8 cellular contexts compared by ENCODE assay signal in genomic region chr14:24398943-24399801, GRCh38. TPM values are rescaled to one million over a fixed set of nuclear protein-coding genes. Genes with fewer than 3 reads are reported as not detected.
DNase-seq lines count a peak whose midpoint lies in the region; ATAC-seq and TF ChIP-seq lines count a peak whose summit lies in the region.

TSS of gene NYNRIN (plus strand) at chr14:24399003. CDS start at chr14:24399247, 244 bp downstream.

- peak within 1 kb of the TSS; percentile 66 for H3K4me3 ChIP-seq in AG04450 (ENCODE audit: low read depth, low read length)
- H3K4me3 ChIP-seq in endodermal cell (ENCODE audit: low read length): peak within 1 kb of the TSS; percentile 76

- DNase-seq in AG04450 (ENCODE audit: low read depth, low spot score): no peak
- DNase-seq in HT-29 (ENCODE audit: low spot score): peak; percentile 40
- DNase-seq in activated CD8-positive, alpha-beta T cell treated with anti-CD3 and anti-CD28 coated beads for 36 hours: peak; percentile 38
- DNase-seq in endodermal cell: peak; percentile 85
- peak; percentile 86 for DNase-seq in mesenteric fat pad (ENCODE audit: low spot score)
- peak in 13 of 49 donors; percentile 6 to 84 (median 21) for DNase-seq in substantia nigra (lab: John Stamatoyannopoulos, UW)

- H3K36me3 Mint-ChIP-seq in activated CD8-positive, alpha-beta T cell treated with anti-CD3 and anti-CD28 coated beads for 36 hours (ENCODE audit: low read depth): no peaks in the 10 kb centered on the region
- H3K36me3 Mint-ChIP-seq in endodermal cell (ENCODE audit: low read depth): no peaks in the 10 kb centered on the region

- no peak within 1 kb of the TSS for H3K27ac Mint-ChIP-seq in activated CD8-positive, alpha-beta T cell treated with anti-CD3 and anti-CD28 coated beads for 36 hours
- H3K27ac Mint-ChIP-seq in endodermal cell: no peak within 1 kb of the TSS

- H3K27me3 ChIP-seq in AG04450 (ENCODE audit: control insufficient read depth, insufficient read depth, low read length) (no peaks in the 10 kb centered on the region), endodermal cell (ENCODE audit: control insufficient read depth, insufficient read depth, low read length, poor library complexity, severe bottlenecking) (no peaks in the 10 kb centered on the region)

- 5 to 24% methylated on average over 4 to 53 of the region's 54 CpGs for WGBS in endodermal cell (ENCODE audit: insufficient coverage in 1 of 2, insufficient read length in 1 of 2), 2 experiments

- H3K27me3 Mint-ChIP-seq in activated CD8-positive, alpha-beta T cell treated with anti-CD3 and anti-CD28 coated beads for 36 hours: peaks cover 10% of the 10 kb centered on the region
- H3K27me3 Mint-ChIP-seq in endodermal cell (ENCODE audit: insufficient read depth): peaks cover 7% of the 10 kb centered on the region

- intact Hi-C loops in activated CD8-positive, alpha-beta T cell treated with anti-CD3 and anti-CD28 coated beads for 36 hours (cut with micrococcal nuclease): no loop called here

- no peak for TF ChIP-seq CTCF in AG04450 (IDR thresholded peaks at IDR 0.05; ENCODE audit: low read depth, low read length)
- no peak for TF ChIP-seq CTCF in activated CD8-positive, alpha-beta T cell treated with anti-CD3 and anti-CD28 coated beads for 36 hours (IDR thresholded peaks at IDR 0.05)
- TF ChIP-seq CTCF in endodermal cell (conservative IDR thresholded peaks at IDR 0.05): no peak

- peak within 1 kb of the TSS; percentile 25 for H3K4me3 Mint-ChIP-seq in activated CD8-positive, alpha-beta T cell treated with anti-CD3 and anti-CD28 coated beads for 36 hours
- peak within 1 kb of the TSS; percentile 72 for H3K4me3 Mint-ChIP-seq in endodermal cell

- H3K9ac ChIP-seq in endodermal cell (ENCODE audit: extremely low read depth, low read length, poor library complexity, severe bottlenecking): peak within 1 kb of the TSS; percentile 28

- H3K4me1 ChIP-seq in endodermal cell (ENCODE audit: control insufficient read depth, insufficient read depth, low read length): peaks cover 3% of the 10 kb centered on the region

- CTCF ChIA-PET in AG04450 (lab: Charles Lee): interaction anchor here (0.7 to 4.4 kb wide), 7 partner anchors 12 to 285 kb away, joined by 3 to 19 read pairs (median 8); no protein-coding TSS in a partner anchor
- CTCF ChIA-PET in activated CD8-positive, alpha-beta T cell treated with anti-CD3 and anti-CD28 coated beads for 36 hours (lab: Charles Lee): interaction anchor here (0.9 to 3.9 kb wide), 4 partner anchors 11 to 157 kb away, joined by 3 to 15 read pairs (median 6); partner anchors contain the start of gene TINF2

- H3K36me3 ChIP-seq in endodermal cell (ENCODE audit: control insufficient read depth, insufficient read depth, low read length): no peaks in the 10 kb centered on the region

- ATAC-seq in activated CD8-positive, alpha-beta T cell treated with anti-CD3 and anti-CD28 coated beads for 36 hours: peak; percentile 88
- no peak for ATAC-seq in HG03571 (IDR thresholded peaks at IDR 0.05; ENCODE audit: unreplicated experiment)
- ATAC-seq in GM21717 (IDR thresholded peaks at IDR 0.05; ENCODE audit: unreplicated experiment): no peak

- H3K27ac ChIP-seq in AG04450 (ENCODE audit: low read depth, low read length): no peak within 1 kb of the TSS
- H3K27ac ChIP-seq in endodermal cell (ENCODE audit: low read depth, low read length): no peak within 1 kb of the TSS
- H3K27ac ChIP-seq in substantia nigra (ENCODE audit: low read depth, low read length, poor library complexity, severe bottlenecking): peak within 1 kb of the TSS; percentile 38

- H3K9me3 Mint-ChIP-seq in activated CD8-positive, alpha-beta T cell treated with anti-CD3 and anti-CD28 coated beads for 36 hours: no peaks in the 10 kb centered on the region
- no peaks in the 10 kb centered on the region for H3K9me3 Mint-ChIP-seq in endodermal cell

- peaks cover 3% of the 10 kb centered on the region for H3K4me1 Mint-ChIP-seq in activated CD8-positive, alpha-beta T cell treated with anti-CD3 and anti-CD28 coated beads for 36 hours (ENCODE audit: low read depth)
- peaks cover 41% of the 10 kb centered on the region for H3K4me1 Mint-ChIP-seq in endodermal cell

- POLR2A ChIA-PET in AG04450 (lab: Yijun Ruan, JAX): interaction anchor here (1.0 to 1.5 kb wide), 3 partner anchors 31 to 37 kb away, joined by 3 to 6 read pairs (median 4); partner anchors contain the start of genes CBLN3 and KHNYN
- POLR2A ChIA-PET in activated CD8-positive, alpha-beta T cell treated with anti-CD3 and anti-CD28 coated beads for 36 hours (lab: Charles Lee): no interaction called here

- no peaks in the 10 kb centered on the region for H3K9me3 ChIP-seq in AG04450 (ENCODE audit: control insufficient read depth, insufficient read depth, low read length)
- no peaks in the 10 kb centered on the region for H3K9me3 ChIP-seq in endodermal cell (ENCODE audit: control insufficient read depth, low read length)

RNA-seq across cellular contexts. Expression of gene NYNRIN, which starts in this region (rescaled TPM):
- 10.4 and 10.5 TPM in 2 replicates for polyA plus RNA-seq in AG04450 (2011; rRNA removed)
- 18.3 and 20.1 TPM in 2 replicates for polyA minus RNA-seq in AG04450 (2011; rRNA and poly(A)+ RNA removed)
- 21.3 and 25.1 TPM in 2 replicates for total RNA-seq in HT-29 (2014; rRNA removed; shearing (Covaris generic))
- under 1 TPM; 0.05 to 0.27 TPM for total RNA-seq in activated CD8-positive, alpha-beta T cell treated with anti-CD3 and anti-CD28 coated beads for 36 hours
- total RNA-seq in endodermal cell: 10 to 100 TPM; 19.5 to 19.7 TPM
- polyA plus RNA-seq in endodermal cell (2013, experiment 1 of 2): 26.5 TPM
- 26.2 TPM for polyA plus RNA-seq in endodermal cell (2013, experiment 2 of 2)
- 11.7 TPM for total RNA-seq in mesenteric fat pad

Comparison
In these comparisons a context has a peak if more than half of its experiments do, and no peak if none do; other contexts are left out.
1. Peak in DNase-seq and ATAC-seq in activated CD8-positive, alpha-beta T cell treated with anti-CD3 and anti-CD28 coated beads for 36 hours; RNA of the gene not detected or under 1 TPM.